In the genomic region with DNA sequence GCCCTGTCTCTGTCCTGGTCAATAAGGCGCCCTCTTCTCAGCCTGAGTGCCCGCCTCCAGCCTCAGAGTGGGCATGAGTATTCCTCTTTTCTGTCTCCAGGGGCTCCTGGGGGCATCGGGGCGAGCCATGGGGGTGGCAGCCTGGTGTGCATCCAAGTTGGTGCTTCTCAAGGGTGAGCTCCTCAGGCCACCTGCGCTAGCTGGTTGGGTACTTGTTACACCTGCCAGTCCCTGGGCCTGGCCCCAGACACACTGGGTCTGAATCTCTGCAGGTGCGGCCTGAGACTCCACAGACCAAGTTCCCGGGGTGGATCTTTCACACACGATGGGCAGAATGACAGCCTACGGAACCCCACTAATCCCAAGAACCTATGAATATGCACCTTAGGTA, we compare ENCODE assay signal across 1 cellular context.
TF ChIP-seq lines count a peak whose summit lies in the region.

No MANE protein-coding gene starts in this region.

TF ChIP-seq in HCT116, 20 proteins besides CTCF, POLR2A, EP300 and RAD21 (continued from another document):
- TF ChIP-seq YY1 (IDR thresholded peaks at IDR 0.05; ENCODE audit: extremely low read depth, insufficient replicate concordance, low read depth, low read length), result no peak
- no peak for TF ChIP-seq FOSL1 (IDR thresholded peaks at IDR 0.05; ENCODE audit: low read depth)
- no peak for TF ChIP-seq SIN3A (IDR thresholded peaks at IDR 0.05; ENCODE audit: low read depth)
- TF ChIP-seq EZH2 (IDR thresholded peaks at IDR 0.05), result no peak
- no peak for TF ChIP-seq CBX3 (IDR thresholded peaks at IDR 0.05; ENCODE audit: low read depth)
- TF ChIP-seq, protein P1, sequence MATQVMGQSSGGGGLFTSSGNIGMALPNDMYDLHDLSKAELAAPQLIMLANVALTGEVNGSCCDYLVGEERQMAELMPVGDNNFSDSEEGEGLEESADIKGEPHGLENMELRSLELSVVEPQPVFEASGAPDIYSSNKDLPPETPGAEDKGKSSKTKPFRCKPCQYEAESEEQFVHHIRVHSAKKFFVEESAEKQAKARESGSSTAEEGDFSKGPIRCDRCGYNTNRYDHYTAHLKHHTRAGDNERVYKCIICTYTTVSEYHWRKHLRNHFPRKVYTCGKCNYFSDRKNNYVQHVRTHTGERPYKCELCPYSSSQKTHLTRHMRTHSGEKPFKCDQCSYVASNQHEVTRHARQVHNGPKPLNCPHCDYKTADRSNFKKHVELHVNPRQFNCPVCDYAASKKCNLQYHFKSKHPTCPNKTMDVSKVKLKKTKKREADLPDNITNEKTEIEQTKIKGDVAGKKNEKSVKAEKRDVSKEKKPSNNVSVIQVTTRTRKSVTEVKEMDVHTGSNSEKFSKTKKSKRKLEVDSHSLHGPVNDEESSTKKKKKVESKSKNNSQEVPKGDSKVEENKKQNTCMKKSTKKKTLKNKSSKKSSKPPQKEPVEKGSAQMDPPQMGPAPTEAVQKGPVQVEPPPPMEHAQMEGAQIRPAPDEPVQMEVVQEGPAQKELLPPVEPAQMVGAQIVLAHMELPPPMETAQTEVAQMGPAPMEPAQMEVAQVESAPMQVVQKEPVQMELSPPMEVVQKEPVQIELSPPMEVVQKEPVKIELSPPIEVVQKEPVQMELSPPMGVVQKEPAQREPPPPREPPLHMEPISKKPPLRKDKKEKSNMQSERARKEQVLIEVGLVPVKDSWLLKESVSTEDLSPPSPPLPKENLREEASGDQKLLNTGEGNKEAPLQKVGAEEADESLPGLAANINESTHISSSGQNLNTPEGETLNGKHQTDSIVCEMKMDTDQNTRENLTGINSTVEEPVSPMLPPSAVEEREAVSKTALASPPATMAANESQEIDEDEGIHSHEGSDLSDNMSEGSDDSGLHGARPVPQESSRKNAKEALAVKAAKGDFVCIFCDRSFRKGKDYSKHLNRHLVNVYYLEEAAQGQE (IDR thresholded peaks at IDR 0.05; ENCODE audit: low read depth), result no peak
- TF ChIP-seq JUND (IDR thresholded peaks at IDR 0.05), result no peak
